In genomic region chr2:152134488-152135280, GRCh38 we compare ENCODE assay signal across 9 cellular contexts. TPM values are rescaled to one million over a fixed set of nuclear protein-coding genes. Genes with fewer than 3 reads are reported as not detected.
A peak's percentile ranks its signal among the peaks of the same experiment; 100 is the strongest.
DNase-seq lines count a peak whose midpoint lies in the region; ATAC-seq, FAIRE-seq and TF ChIP-seq lines count a peak whose summit lies in the region.
"Had no signal": no experiment of that assay in that cellular context is flagged by ENCODE, and none has a peak within 500 bp of the region (broad histone marks: within the 10 kb centered on the region; RNA-seq: fewer than 3 reads in every experiment).

No MANE protein-coding gene starts in this region.

- no peaks in the 10 kb centered on the region for H3K9me3 ChIP-seq in A549
- H3K9me3 ChIP-seq in smooth muscle cell (replicated peaks; ENCODE audit: low read depth) = no peaks in the 10 kb centered on the region

- TF ChIP-seq CTCF in A549 (IDR thresholded peaks at IDR 0.05) (no peak), smooth muscle cell (IDR thresholded peaks at IDR 0.05; ENCODE audit: borderline replicate concordance, insufficient read depth, poor library complexity, severe bottlenecking) (no peak)

- no peaks in the 10 kb centered on the region for H3K79me2 ChIP-seq in smooth muscle cell (ENCODE audit: low read depth)

- H3K9me3 Mint-ChIP-seq in activated naive CD8-positive, alpha-beta T cell treated with anti-CD3 and anti-CD28 coated beads, Interleukin-2, amount 50 U/mL, for 24 hours = no peaks in the 10 kb centered on the region
- no peaks in the 10 kb centered on the region for H3K9me3 Mint-ChIP-seq in T-cell

- peaks cover 21% of the 10 kb centered on the region for H3K36me3 Mint-ChIP-seq in activated naive CD8-positive, alpha-beta T cell treated with anti-CD3 and anti-CD28 coated beads, Interleukin-2, amount 50 U/mL, for 24 hours (ENCODE audit: low read depth)
- peaks cover 50% of the 10 kb centered on the region for H3K36me3 Mint-ChIP-seq in T-cell

- H3K36me3 ChIP-seq in smooth muscle cell (ENCODE audit: low read depth) = no peaks in the 10 kb centered on the region

- intact Hi-C loops in posterior cingulate gyrus (cut with DNase I) = no loop called here

- H3K4me1 Mint-ChIP-seq in activated naive CD8-positive, alpha-beta T cell treated with anti-CD3 and anti-CD28 coated beads, Interleukin-2, amount 50 U/mL, for 24 hours = peaks cover 18% of the 10 kb centered on the region
- H3K4me1 Mint-ChIP-seq in T-cell = peaks cover 0 to 7% (median 2%) of the 10 kb centered on the region in 3 donors

- no peaks in the 10 kb centered on the region for H3K27me3 Mint-ChIP-seq in activated naive CD8-positive, alpha-beta T cell treated with anti-CD3 and anti-CD28 coated beads, Interleukin-2, amount 50 U/mL, for 24 hours
- no peaks in the 10 kb centered on the region for H3K27me3 Mint-ChIP-seq in T-cell

- CTCF ChIA-PET in A549 (lab: Yijun Ruan, JAX) = interaction anchor here (0.9 kb wide), 1 partner anchor 109 kb away, joined by 3 read pairs; no protein-coding TSS in a partner anchor
- CTCF ChIA-PET in T-cell (lab: Charles Lee) = interaction anchor here in 1 of 2 donors (1.1 kb wide), 1 partner anchor 87 kb away, joined by 3 read pairs; no protein-coding TSS in a partner anchor

- no peak overlapping the region for H3K4me3 Mint-ChIP-seq in activated naive CD8-positive, alpha-beta T cell treated with anti-CD3 and anti-CD28 coated beads, Interleukin-2, amount 50 U/mL, for 24 hours
- H3K4me3 Mint-ChIP-seq in T-cell = no peak overlapping the region

- 61% methylated on average over 5 of the region's 5 CpGs for WGBS in A549 (ENCODE audit: missing lambda C conversion rate)
- 59% methylated on average over 5 of the region's 5 CpGs for WGBS in smooth muscle cell (ENCODE audit: low lambda C conversion rate)

- peak overlapping the region in 1 of 2 experiments; percentile 34; a peak in 2 of 6 replicates for H3K27ac ChIP-seq in A549
- peak overlapping the region; percentile 7 for H3K27ac ChIP-seq in smooth muscle cell (ENCODE audit: low read depth)

- FAIRE-seq in A549 (lab: Jason Lieb, UNC) = no peak

- peak overlapping the region; percentile 46 for H3K4me2 ChIP-seq in A549
- H3K4me2 ChIP-seq in smooth muscle cell = no peak overlapping the region

- H3K27me3 ChIP-seq in smooth muscle cell (ENCODE audit: low read depth) = no peaks in the 10 kb centered on the region

- DNase-seq in A549 (ENCODE audit: low read depth in 1 of 2, low spot score in 1 of 2) (no peak), smooth muscle cell (lab: John Stamatoyannopoulos, UW; ENCODE audit: unreplicated experiment) (no peak), posterior cingulate gyrus (no peak), inferior parietal cortex (ENCODE audit: extremely low spot score) (no peak), T-cell (no peak)
- DNase-seq in activated naive CD8-positive, alpha-beta T cell treated with anti-CD3 and anti-CD28 coated beads, Interleukin-2, amount 50 U/mL, for 24 hours = peak; percentile 14
- DNase-seq: right cardiac atrium had no signal

- H3K4me1 ChIP-seq in A549 (peaks cover 33% of the 10 kb centered on the region), smooth muscle cell (ENCODE audit: low read depth) (no peaks in the 10 kb centered on the region)

- ATAC-seq in A549 (peak; percentile 62 to 82), GM19035 (IDR thresholded peaks at IDR 0.05; ENCODE audit: unreplicated experiment) (peak; percentile 69), HG03103 (IDR thresholded peaks at IDR 0.05; ENCODE audit: low read depth, unreplicated experiment) (peak; percentile 64), T-cell (replicated peaks in 1 of 4) (no peak)
- peak; percentile 92 for ATAC-seq in activated naive CD8-positive, alpha-beta T cell treated with anti-CD3 and anti-CD28 coated beads, Interleukin-2, amount 50 U/mL, for 24 hours

- no peak for TF ChIP-seq EP300 in A549 (IDR thresholded peaks at IDR 0.05)

- peak overlapping the region; percentile 33 for H3K27ac Mint-ChIP-seq in activated naive CD8-positive, alpha-beta T cell treated with anti-CD3 and anti-CD28 coated beads, Interleukin-2, amount 50 U/mL, for 24 hours
- H3K27ac Mint-ChIP-seq in T-cell = peak overlapping the region in 1 of 2 donors; percentile 24

- H3F3A ChIP-seq in smooth muscle cell (ENCODE audit: low read depth) = no peaks in the 10 kb centered on the region

- POLR2A ChIA-PET in A549 (lab: Yijun Ruan, JAX) = no interaction called here
- POLR2A ChIA-PET in T-cell (lab: Charles Lee) = no interaction called here

- no peak overlapping the region for H3K4me3 ChIP-seq in A549
- no peak overlapping the region for H3K4me3 ChIP-seq in smooth muscle cell

- no peak for TF ChIP-seq RAD21 in A549 (conservative IDR thresholded peaks at IDR 0.05 in 1 of 2, IDR thresholded peaks at IDR 0.05 in 1 of 2)

- H4K20me1 ChIP-seq in smooth muscle cell (ENCODE audit: low read depth) = no peaks in the 10 kb centered on the region

- H3K9ac ChIP-seq in smooth muscle cell (ENCODE audit: low read depth) = no peak overlapping the region

- TF ChIP-seq POLR2A in A549 (IDR thresholded peaks at IDR 0.05; ENCODE audit: low read length) = no peak

- no peak overlapping the region for H2AFZ ChIP-seq in smooth muscle cell (ENCODE audit: low read depth)

TF ChIP-seq in A549, 52 proteins besides CTCF, POLR2A, EP300 and RAD21:
- TF ChIP-seq HES2 (IDR thresholded peaks at IDR 0.05) (no peak), BHLHE40 (IDR thresholded peaks at IDR 0.05; ENCODE audit: low read depth, low read length) (no peak), BCL3 (IDR thresholded peaks at IDR 0.05) (no peak)

RNA-seq across cellular contexts. Expression of gene CACNB4, which starts 35.8 kb away (rescaled TPM):
- 0.53 and 0.78 TPM in 2 replicates for polyA plus RNA-seq in A549 (2011; rRNA removed)
- polyA plus RNA-seq in A549 (2012; cell fraction: cytosol; rRNA removed) = 0.11 and 0.13 TPM in 2 replicates
- polyA plus RNA-seq in A549 (2012; cell fraction: nucleus; rRNA removed) = 0.23 and 0.53 TPM in 2 replicates
- polyA plus RNA-seq in A549 (2017; fragmentation: RNase III; extraction: RNeasy Plus Mini Kit Qiagen cat#74134 plus additional on column Dnase treatment) = 0.25 to 0.29 TPM (median 0.26 TPM) in 3 replicates
- polyA minus RNA-seq in A549 (2011; rRNA and poly(A)+ RNA removed) = 0.78 and 1.3 TPM in 2 replicates
- total RNA-seq in smooth muscle cell = 1.2 and 1.4 TPM in 2 replicates
- polyA plus RNA-seq in smooth muscle cell = 0.06 and 0.32 TPM in 2 replicates
- total RNA-seq in T-cell = 1 to 10 TPM in 1 of 5 donors, under 1 TPM in 4; 0.16 to 1.2 (median 0.47) TPM

RNA-seq across cellular contexts. Expression of gene STAM2, which starts 40.9 kb away (rescaled TPM):
- polyA plus RNA-seq in A549 (2011; rRNA removed) (25.7 and 34.5 TPM in 2 replicates), A549 (2017; fragmentation: RNase III; extraction: RNeasy Plus Mini Kit Qiagen cat#74134 plus additional on column Dnase treatment) (13.3 to 14.5 TPM (median 13.8 TPM) in 3 replicates), smooth muscle cell (11.9 and 12.2 TPM in 2 replicates)
- 3.0 and 4.0 TPM in 2 replicates for polyA plus RNA-seq in A549 (2012; cell fraction: cytosol; rRNA removed)
- polyA plus RNA-seq in A549 (2012; cell fraction: nucleus; rRNA removed) = 4.0 and 4.7 TPM in 2 replicates
- 32.2 and 33.3 TPM in 2 replicates for polyA minus RNA-seq in A549 (2011; rRNA and poly(A)+ RNA removed)
- total RNA-seq in smooth muscle cell (58.2 and 59.6 TPM in 2 replicates), T-cell (10 to 100 TPM; 12.0 to 20.8 (median 19.3) TPM)

Comparison
In these comparisons a context has a peak if more than half of its experiments do, and no peak if none do; other contexts are left out.
1. ATAC-seq: peak in A549 (2 of 2), GM19035 (single experiment), HG03103 (single experiment) and activated naive CD8-positive, alpha-beta T cell treated with anti-CD3 and anti-CD28 coated beads, Interleukin-2, amount 50 U/mL, for 24 hours (single experiment); none in T-cell (0 of 4).